ENCODE assay signal across 33 cellular contexts in the genomic region with DNA sequence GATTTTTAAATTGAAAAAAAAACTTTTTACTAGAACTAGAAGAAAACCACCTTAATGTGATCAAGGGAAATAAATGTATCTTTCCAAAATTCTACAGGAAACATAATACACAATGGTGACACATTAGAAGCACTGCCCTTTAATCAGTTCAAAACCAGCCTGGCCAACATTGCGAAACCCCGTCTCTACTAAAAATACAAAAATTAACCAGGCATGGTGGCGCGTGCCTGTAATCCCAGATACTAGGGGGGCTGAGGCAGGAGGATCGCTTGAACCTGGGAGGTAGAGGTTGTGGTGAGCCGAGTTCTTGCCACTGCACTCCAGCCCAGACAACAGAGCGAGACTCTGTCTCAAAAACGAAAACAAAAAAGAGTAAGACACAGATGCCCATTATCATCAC.
"Had no signal": no experiment of that assay in that cellular context is flagged by ENCODE, and none has a peak within 500 bp of the region (broad histone marks: within the 10 kb centered on the region; RNA-seq: fewer than 3 reads in every experiment).

No MANE protein-coding gene starts in this region.

- H3K27ac Mint-ChIP-seq: activated CD4-positive, alpha-beta memory T cell treated with anti-CD3 and anti-CD28 coated beads for 36 hours; activated CD4-positive, alpha-beta T cell treated with anti-CD3 and anti-CD28 coated beads for 36 hours; activated naive CD4-positive, alpha-beta T cell treated with anti-CD3 and anti-CD28 coated beads, Interleukin-2, amount 10 ng/mL, durations not matched to agents 7 days and 5 days; activated naive CD8-positive, alpha-beta T cell; activated naive CD8-positive, alpha-beta T cell treated with anti-CD3 and anti-CD28 coated beads, Interleukin-2, amount 50 U/mL, for 24 hours; T-helper 1 cell treated with Interleukin-12 subunit alpha and Interleukin-12 subunit beta and Interleukin-4 antibody, amounts not matched to agents 30 μg/mL and 1 μg/mL, for 36 hours; T-helper 2 cell treated with Interferon-gamma antibody and Interleukin-4, amounts not matched to agents 5 μg/mL and 100 μg/mL, for 36 hours had no signal

- H3K9me3 Mint-ChIP-seq: activated naive CD4-positive, alpha-beta T cell treated with anti-CD3 and anti-CD28 coated beads, Interleukin-2, amount 10 ng/mL, durations not matched to agents 7 days and 5 days; T-helper 1 cell treated with Interleukin-12 subunit alpha and Interleukin-12 subunit beta and Interleukin-4 antibody, amounts not matched to agents 30 μg/mL and 1 μg/mL, for 36 hours; T-helper 2 cell treated with Interferon-gamma antibody and Interleukin-4, amounts not matched to agents 5 μg/mL and 100 μg/mL, for 36 hours had no signal

- H3K4me3 Mint-ChIP-seq: activated CD4-positive, alpha-beta memory T cell treated with anti-CD3 and anti-CD28 coated beads for 36 hours; activated CD4-positive, alpha-beta T cell treated with anti-CD3 and anti-CD28 coated beads for 36 hours; activated naive CD4-positive, alpha-beta T cell treated with anti-CD3 and anti-CD28 coated beads, Interleukin-2, amount 10 ng/mL, durations not matched to agents 7 days and 5 days; activated naive CD8-positive, alpha-beta T cell; activated naive CD8-positive, alpha-beta T cell treated with anti-CD3 and anti-CD28 coated beads, Interleukin-2, amount 50 U/mL, for 24 hours; brain; T-helper 1 cell treated with Interleukin-12 subunit alpha and Interleukin-12 subunit beta and Interleukin-4 antibody, amounts not matched to agents 30 μg/mL and 1 μg/mL, for 36 hours; T-helper 2 cell treated with Interferon-gamma antibody and Interleukin-4, amounts not matched to agents 5 μg/mL and 100 μg/mL, for 36 hours had no signal

- H3K9ac ChIP-seq: SK-N-SH had no signal

- DNase-seq: activated CD4-positive, alpha-beta memory T cell treated with anti-CD3 and anti-CD28 coated beads for 36 hours; activated CD4-positive, alpha-beta T cell treated with anti-CD3 and anti-CD28 coated beads for 36 hours; activated CD4-positive, alpha-beta T cell treated with anti-CD3 and anti-CD28 coated beads, Interleukin-2, amount 50 U/mL, for 1 hour; activated CD8-positive, alpha-beta memory T cell treated with anti-CD3 and anti-CD28 coated beads, Interleukin-2, amount 50 U/mL, for 4 hours; activated effector memory CD4-positive, alpha-beta T cell treated with Interleukin-2 at 50 U/mL for 16 hours; activated naive CD4-positive, alpha-beta T cell treated with anti-CD3 and anti-CD28 coated beads, Interleukin-2, amount 10 ng/mL, durations not matched to agents 7 days and 5 days; activated naive CD8-positive, alpha-beta T cell treated with anti-CD3 and anti-CD28 coated beads, Interleukin-2, amount 50 U/mL, for 24 hours; activated T-cell treated with anti-CD3 and anti-CD28 coated beads for 4 hours; activated T-cell treated with anti-CD3 and anti-CD28 coated beads, Interleukin-2, amount 50 U/mL, for 48 hours; anterior cingulate cortex; caudate nucleus; Karpas-422; MG63; NCI-H1048; NCI-H1436 treated with DMSO at 0.1 percent for 48 hours; NCI-H1694 treated with DMSO at 0.1 percent for 48 hours; NCI-H2029; NCI-H345; NCI-H526; NCI-H748 treated with DMSO at 0.1 percent for 48 hours; NK-92 treated with Interleukin-12 subunit alpha and Interleukin-12 subunit beta, amount 100 ng/mL, for 24 hours; PC-3; Peyer's patch; RPMI8226; SHP77 treated with DMSO at 0.1 percent for 48 hours; SK-N-SH had no signal

- FAIRE-seq: bronchial epithelial cell, TTC549 had no signal

- H3K27me3 Mint-ChIP-seq: activated CD4-positive, alpha-beta memory T cell treated with anti-CD3 and anti-CD28 coated beads for 36 hours; activated CD4-positive, alpha-beta T cell treated with anti-CD3 and anti-CD28 coated beads for 36 hours; activated naive CD4-positive, alpha-beta T cell treated with anti-CD3 and anti-CD28 coated beads, Interleukin-2, amount 10 ng/mL, durations not matched to agents 7 days and 5 days; activated naive CD8-positive, alpha-beta T cell; activated naive CD8-positive, alpha-beta T cell treated with anti-CD3 and anti-CD28 coated beads, Interleukin-2, amount 50 U/mL, for 24 hours; brain had no signal

- H3K4me3 ChIP-seq: MG63, Peyer's patch, SJSA1 had no signal

- H3K36me3 Mint-ChIP-seq: activated naive CD4-positive, alpha-beta T cell treated with anti-CD3 and anti-CD28 coated beads, Interleukin-2, amount 10 ng/mL, durations not matched to agents 7 days and 5 days had no signal

- H3K9me3 ChIP-seq: MG63, Peyer's patch, SJSA1, SK-N-SH had no signal

- H3K4me2 ChIP-seq: SK-N-SH had no signal

- H3K36me3 ChIP-seq: MG63, Peyer's patch, SJSA1 had no signal

- ATAC-seq: activated CD4-positive, alpha-beta T cell treated with anti-CD3 and anti-CD28 coated beads for 36 hours; activated naive CD8-positive, alpha-beta T cell treated with anti-CD3 and anti-CD28 coated beads, Interleukin-2, amount 50 U/mL, for 24 hours; PC-3 had no signal

- H3K27ac ChIP-seq: Peyer's patch, SJSA1 had no signal

- H3K27me3 ChIP-seq: MG63, Peyer's patch, SJSA1 had no signal

- H3K4me1 ChIP-seq: Peyer's patch had no signal
